18 cellular contexts compared by ENCODE assay signal in the genomic region with DNA sequence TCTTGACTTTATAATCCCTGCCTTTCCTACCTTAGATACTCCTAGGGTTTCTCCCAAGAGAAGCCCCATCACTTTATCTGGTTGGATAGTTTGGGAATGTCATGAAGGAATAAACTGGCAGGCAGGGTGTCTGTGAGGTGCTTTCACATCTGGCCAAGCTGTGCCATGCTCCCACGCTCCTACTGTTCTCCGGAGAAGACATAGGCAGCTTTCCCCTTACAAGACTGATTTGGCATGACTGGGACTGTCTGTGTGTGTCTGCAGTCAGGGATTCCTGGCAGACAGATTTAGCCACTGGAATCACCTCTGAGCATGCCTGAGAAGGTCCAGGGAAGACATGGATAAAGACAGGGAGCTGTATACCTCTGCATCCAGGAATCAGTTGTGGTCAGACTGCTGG. TPM values are rescaled to one million over a fixed set of nuclear protein-coding genes. Genes with fewer than 3 reads are reported as not detected.
DNase-seq lines count a peak whose midpoint lies in the region; ATAC-seq and TF ChIP-seq lines count a peak whose summit lies in the region.
"Had no signal": no experiment of that assay in that cellular context is flagged by ENCODE, and none has a peak within 500 bp of the region (broad histone marks: within the 10 kb centered on the region; RNA-seq: fewer than 3 reads in every experiment).

No MANE protein-coding gene starts in this region.

- no peak for TF ChIP-seq CTCF in WTC11 (IDR thresholded peaks at IDR 0.05)
- TF ChIP-seq CTCF in glutamatergic neuron (IDR thresholded peaks at IDR 0.05; ENCODE audit: partially characterized antibody, unreplicated experiment), result no peak
- no peak for TF ChIP-seq CTCF in thyroid gland (IDR thresholded peaks at IDR 0.05)

- H3K36me3 Mint-ChIP-seq in WTC11 (peaks cover 7% of the 10 kb centered on the region; the same call in 1 of the 2 replicates), glutamatergic neuron (ENCODE audit: unreplicated experiment) (no peaks in the 10 kb centered on the region)

- 46% methylated on average over 2 of the region's 2 CpGs for WGBS in right cardiac atrium
- WGBS in thyroid gland, 2 donors, result 73 to 76% methylated on average over 2 of the region's 2 CpGs

- H3K27me3 ChIP-seq in right cardiac atrium (ENCODE audit: control insufficient read depth, insufficient read depth) (no peaks in the 10 kb centered on the region), thyroid gland (no peaks in the 10 kb centered on the region)
- H3K27me3 ChIP-seq: tibial artery had no signal

- POLR2A ChIA-PET in WTC11 (lab: Charles Lee), result interaction anchor here (1.0 kb wide), 1 partner anchor 66 kb away, joined by 3 read pairs; no protein-coding TSS in a partner anchor

- TF ChIP-seq POLR2A in thyroid gland (IDR thresholded peaks at IDR 0.05), result no peak

- ATAC-seq in right cardiac atrium (no peak), left ventricle myocardium superior (no peak), WTC11 (no peak), GM18909 (IDR thresholded peaks at IDR 0.05; ENCODE audit: poor library complexity, unreplicated experiment) (no peak)
- ATAC-seq: mucosa of descending colon had no signal

- no peaks in the 10 kb centered on the region for H3K36me3 ChIP-seq in thyroid gland
- H3K36me3 ChIP-seq: tibial artery had no signal

- no peak overlapping the region for H3K4me3 Mint-ChIP-seq in WTC11
- H3K4me3 Mint-ChIP-seq in glutamatergic neuron (ENCODE audit: unreplicated experiment), result no peak overlapping the region
- H3K4me3 Mint-ChIP-seq: dendritic cell treated with granulocyte-macrophage colony-stimulating factor and Interleukin-4, amounts not matched to agents 40 ng/mL and 50 ng/mL, for 4 days had no signal

- H3K4me3 ChIP-seq in right cardiac atrium (ENCODE audit: low read length), result no peak overlapping the region
- H3K4me3 ChIP-seq in thyroid gland (replicated peaks in 1 of 3), result no peak overlapping the region
- H3K4me3 ChIP-seq: mucosa of descending colon, skin epidermis, tibial artery had no signal

- CTCF ChIA-PET in WTC11 (lab: Charles Lee), result interaction anchor here (0.6 to 2.8 kb wide), 4 partner anchors 10 to 89 kb away, joined by 3 to 11 read pairs (median 6); no protein-coding TSS in a partner anchor

- peak overlapping the region; percentile 87 for H3K27ac Mint-ChIP-seq in WTC11
- H3K27ac Mint-ChIP-seq in glutamatergic neuron (ENCODE audit: unreplicated experiment), result peak overlapping the region; percentile 70
- H3K27ac Mint-ChIP-seq: dendritic cell treated with granulocyte-macrophage colony-stimulating factor and Interleukin-4, amounts not matched to agents 40 ng/mL and 50 ng/mL, for 4 days had no signal

- H3K9me3 ChIP-seq in right cardiac atrium (ENCODE audit: control insufficient read depth, low read length) (no peaks in the 10 kb centered on the region), thyroid gland (no peaks in the 10 kb centered on the region)
- H3K9me3 ChIP-seq: mucosa of descending colon, tibial artery had no signal

- no peaks in the 10 kb centered on the region for H3K27me3 Mint-ChIP-seq in WTC11 (ENCODE audit: low read depth)
- peaks cover 5% of the 10 kb centered on the region for H3K27me3 Mint-ChIP-seq in glutamatergic neuron (ENCODE audit: unreplicated experiment)
- H3K27me3 Mint-ChIP-seq: dendritic cell treated with granulocyte-macrophage colony-stimulating factor and Interleukin-4, amounts not matched to agents 40 ng/mL and 50 ng/mL, for 4 days had no signal

- H3K4me1 ChIP-seq in right cardiac atrium (ENCODE audit: control insufficient read depth, insufficient read depth, low read length) (peaks cover 30% of the 10 kb centered on the region), thyroid gland (peaks cover 49 to 70% of the 10 kb centered on the region in 2 donors)

- H3K9me3 Mint-ChIP-seq in WTC11, result no peaks in the 10 kb centered on the region
- peaks cover 19% of the 10 kb centered on the region for H3K9me3 Mint-ChIP-seq in glutamatergic neuron (ENCODE audit: unreplicated experiment)
- H3K9me3 Mint-ChIP-seq: dendritic cell treated with granulocyte-macrophage colony-stimulating factor and Interleukin-4, amounts not matched to agents 40 ng/mL and 50 ng/mL, for 4 days had no signal

- intact Hi-C loops in right cardiac atrium (cut with DNase I) (loop anchor here in 3 of 4 donors (5.0 to 10.0 kb wide), 2 partner anchors 51 to 59 kb away; no protein-coding TSS in a partner anchor), left ventricle myocardium superior (cut with micrococcal nuclease) (no loop called here), thyroid gland (cut with DNase I) (no loop called here)

- no peak for DNase-seq in right cardiac atrium
- DNase-seq in left ventricle myocardium superior, result no peak
- no peak for DNase-seq in WTC11 (ENCODE audit: low spot score)
- DNase-seq in glutamatergic neuron, result no peak
- DNase-seq in thyroid gland, result no peak
- no peak for DNase-seq in activated gamma-delta T cell (lab: John Stamatoyannopoulos, UW)
- DNase-seq in dermis blood vessel endothelial cell, result no peak
- DNase-seq: activated CD4-positive, alpha-beta T cell treated with anti-CD3 and anti-CD28 coated beads, Interleukin-2, amount 50 U/mL, for 48 hours; DMS153; hypothalamus; mucosa of descending colon; NCI-H187 treated with DMSO at 0.1 percent for 48 hours; NCI-H524 treated with DMSO at 0.1 percent for 48 hours; stimulated activated CD4-positive, alpha-beta T cell treated with anti-CD3 and anti-CD28 coated beads, Interleukin-4, amount 100 ng/mL, for 4 hours; tibial artery had no signal

- H3K27ac ChIP-seq in right cardiac atrium (ENCODE audit: low read length), result peak overlapping the region; percentile 31
- H3K27ac ChIP-seq in thyroid gland, result peak overlapping the region in 2 of 3 donors; percentile 34 to 48

- peaks cover 88% of the 10 kb centered on the region for H3K4me1 Mint-ChIP-seq in WTC11
- peaks cover 53% of the 10 kb centered on the region for H3K4me1 Mint-ChIP-seq in glutamatergic neuron (ENCODE audit: low read depth, unreplicated experiment)

TF ChIP-seq in WTC11, 78 proteins besides CTCF, POLR2A, EP300 and RAD21:
- TF ChIP-seq SMAD4 (CRISPR knock-in tag; IDR thresholded peaks at IDR 0.05) (no peak), TEAD1 (CRISPR knock-in tag; IDR thresholded peaks at IDR 0.05) (no peak), KAT7 (CRISPR knock-in tag; IDR thresholded peaks at IDR 0.05; ENCODE audit: borderline replicate concordance) (no peak)

RNA-seq across cellular contexts. Expression of a gene that starts 45.3 kb away (rescaled TPM):
- total RNA-seq in right cardiac atrium (100 to 1,000 TPM; 270 to 313 (median 287) TPM), left ventricle myocardium superior (210 TPM), WTC11 (2021) (218 to 220 TPM (median 219 TPM) in 3 replicates), glutamatergic neuron (ENCODE audit: unreplicated experiment) (240 TPM), thyroid gland (100 to 1,000 TPM; 106 to 231 (median 189) TPM), dermis blood vessel endothelial cell (110 and 142 TPM in 2 replicates)
- 165 TPM for polyA plus RNA-seq in right cardiac atrium

Comparison
In these comparisons a context has a peak if more than half of its experiments do, and no peak if none do; other contexts are left out.
1. intact Hi-C loops: an anchor here in right cardiac atrium (5.0 to 10.0 kb wide); none called in left ventricle myocardium superior and thyroid gland.